In the genomic region with DNA sequence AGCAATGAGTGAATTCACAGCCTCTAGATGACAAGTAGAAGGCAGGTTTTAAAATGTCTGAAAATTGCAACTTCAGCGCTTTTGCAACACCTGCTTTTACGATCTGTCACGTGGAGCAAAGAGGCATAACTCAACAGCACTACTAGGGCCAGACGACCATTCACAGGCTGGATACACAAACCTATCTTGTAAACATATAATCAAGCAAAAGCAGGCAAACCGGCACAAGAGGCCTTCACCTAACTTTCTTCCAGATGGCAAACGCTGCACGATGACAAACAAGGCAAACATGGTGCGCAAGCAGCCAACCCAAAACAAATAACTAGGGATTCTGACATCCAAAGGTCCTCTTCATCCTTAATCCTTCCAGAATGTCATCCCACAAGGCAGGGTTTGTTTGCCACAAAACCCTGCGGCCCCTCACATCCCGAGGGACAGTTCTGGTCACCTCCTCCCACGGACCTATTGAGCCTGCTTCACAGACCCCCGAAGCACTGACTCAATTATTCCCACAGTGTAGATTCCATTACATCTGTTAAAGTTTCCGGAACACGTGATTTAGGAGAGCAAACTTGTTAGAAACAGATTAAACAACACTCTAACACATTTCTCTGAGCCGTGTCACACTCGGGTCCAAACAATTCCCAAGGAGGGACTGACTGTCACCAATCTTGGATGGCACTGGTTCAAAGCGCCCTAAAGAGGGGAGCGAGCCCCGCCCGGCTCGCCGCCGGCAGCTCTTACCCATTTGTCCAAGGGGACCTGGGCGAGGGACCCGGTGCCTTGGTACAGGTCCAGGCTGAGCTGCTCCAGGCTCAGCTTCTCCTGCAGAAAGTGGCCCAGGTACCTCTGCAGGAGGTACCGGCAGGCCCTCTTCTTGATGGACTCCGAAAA, we compare ENCODE assay signal across 8 cellular contexts. TPM values are rescaled to one million over a fixed set of nuclear protein-coding genes. Genes with fewer than 3 reads are reported as not detected.
DNase-seq lines count a peak whose midpoint lies in the region; ATAC-seq and TF ChIP-seq lines count a peak whose summit lies in the region.

No MANE protein-coding gene starts in this region.

- H3K4me1 ChIP-seq in hepatocyte (ENCODE audit: insufficient read depth) (peaks cover 12% of the 10 kb centered on the region), sigmoid colon (peaks cover 0 to 46% (median 35%) of the 10 kb centered on the region in 4 donors)

- H3K27ac ChIP-seq in angular gyrus (ENCODE audit: low read depth, low read length): peak overlapping the region; percentile 89
- peak overlapping the region; percentile 92 for H3K27ac ChIP-seq in hepatocyte
- peak overlapping the region; percentile 90 to 98 (median 98) for H3K27ac ChIP-seq in sigmoid colon

- H3K27me3 ChIP-seq in hepatocyte (no peaks in the 10 kb centered on the region), sigmoid colon (no peaks in the 10 kb centered on the region)

- DNase-seq in DMS153 treated with DMSO at 0.1 percent for 48 hours (lab: John Stamatoyannopoulos, UW; ENCODE audit: unreplicated experiment): peak; percentile 46
- DNase-seq in M059J (ENCODE audit: low read depth): peak; percentile 41
- DNase-seq in SW480 (ENCODE audit: low spot score): peak; percentile 88
- peak; percentile 84 for DNase-seq in hepatocyte (ENCODE audit: low spot score)
- DNase-seq in sigmoid colon: no peak

- no peaks in the 10 kb centered on the region for H3K9me3 ChIP-seq in hepatocyte (ENCODE audit: low read depth)
- H3K9me3 ChIP-seq in sigmoid colon: no peaks in the 10 kb centered on the region

- ATAC-seq in GM21737 (IDR thresholded peaks at IDR 0.05; ENCODE audit: unreplicated experiment): peak; percentile 32
- no peak for ATAC-seq in HG02798 (IDR thresholded peaks at IDR 0.05; ENCODE audit: poor library complexity, unreplicated experiment)

- 1% methylated on average over 27 of the region's 27 CpGs for WGBS in hepatocyte (ENCODE audit: low lambda C conversion rate, missing lambda C conversion rate)
- WGBS in sigmoid colon, 2 donors: 0 to 1% methylated on average over 27 of the region's 27 CpGs

- TF ChIP-seq CTCF in hepatocyte (IDR thresholded peaks at IDR 0.05; ENCODE audit: poor library complexity) (no peak), sigmoid colon (IDR thresholded peaks at IDR 0.05) (no peak)

- H3K36me3 ChIP-seq in hepatocyte (replicated peaks; ENCODE audit: insufficient read depth, low read depth) (no peaks in the 10 kb centered on the region), sigmoid colon (no peaks in the 10 kb centered on the region)

- TF ChIP-seq EP300 in sigmoid colon (IDR thresholded peaks at IDR 0.05): no peak

- no peak for TF ChIP-seq POLR2A in sigmoid colon (IDR thresholded peaks at IDR 0.05)

- H3K4me3 ChIP-seq in hepatocyte (peak overlapping the region; percentile 76), sigmoid colon (peak overlapping the region; percentile 74 to 98 (median 98))

- H3K4me2 ChIP-seq in hepatocyte: peak overlapping the region; percentile 87

- no peaks in the 10 kb centered on the region for H3K9me2 ChIP-seq in hepatocyte (replicated peaks; ENCODE audit: insufficient read depth)

- H3K79me2 ChIP-seq in hepatocyte: peaks cover 87% of the 10 kb centered on the region

- peaks cover 11% of the 10 kb centered on the region for H4K20me1 ChIP-seq in hepatocyte (ENCODE audit: insufficient read depth, poor library complexity, severe bottlenecking)

- peak overlapping the region; percentile 69 for H2AFZ ChIP-seq in hepatocyte

- intact Hi-C loops in sigmoid colon (cut with DNase I): loop anchor here (2.0 to 10.0 kb wide), 3 partner anchors 62 to 828 kb away; partner anchors contain the start of genes GLRX5 and PAPOLA

RNA-seq across cellular contexts. Expression of gene ATG2B, which starts 0.8 kb away (rescaled TPM):
- total RNA-seq in M059J (2014; rRNA removed; shearing (Covaris generic)): 3.3 and 7.6 TPM in 2 replicates
- 20.4 and 22.2 TPM in 2 replicates for total RNA-seq in hepatocyte
- 3.3 and 5.3 TPM in 2 replicates for polyA plus RNA-seq in hepatocyte
- total RNA-seq in sigmoid colon: 10 to 100 TPM; 17.9 to 27.1 (median 25.0) TPM
- polyA plus RNA-seq in sigmoid colon: 1 to 10 TPM; 1.8 to 5.6 (median 1.8) TPM

RNA-seq across cellular contexts. Expression of gene GSKIP, which starts 1.0 kb away (rescaled TPM):
- 16.4 and 23.0 TPM in 2 replicates for total RNA-seq in M059J (2014; rRNA removed; shearing (Covaris generic))
- total RNA-seq in hepatocyte (46.6 and 52.5 TPM in 2 replicates), sigmoid colon (10 to 100 TPM; 13.2 to 30.7 (median 19.3) TPM)
- polyA plus RNA-seq in hepatocyte (32.6 and 34.0 TPM in 2 replicates), sigmoid colon (100 to 1,000 TPM in 2 of 3 donors, 10 to 100 TPM in 1; 84.2 to 251 (median 233) TPM)

RNA-seq across cellular contexts. Expression of gene AK7, which starts 29.6 kb away (rescaled TPM):
- 0.05 and 1.4 TPM in 2 replicates for total RNA-seq in M059J (2014; rRNA removed; shearing (Covaris generic))
- total RNA-seq in hepatocyte: 4.2 and 6.0 TPM in 2 replicates
- 1.6 and 2.7 TPM in 2 replicates for polyA plus RNA-seq in hepatocyte
- total RNA-seq in sigmoid colon: 1 to 10 TPM in 3 of 4 donors, under 1 TPM in 1; 0.71 to 9.7 (median 4.1) TPM
- 1 to 10 TPM in 2 of 3 donors, under 1 TPM in 1; 0.60 to 4.6 (median 3.5) TPM for polyA plus RNA-seq in sigmoid colon
